In genomic region chr18:35289293-35290069, GRCh38 we compare ENCODE assay signal across 8 cellular contexts. TPM values are rescaled to one million over a fixed set of nuclear protein-coding genes. Genes with fewer than 3 reads are reported as not detected.
DNase-seq lines count a peak whose midpoint lies in the region; ATAC-seq and TF ChIP-seq lines count a peak whose summit lies in the region.

No MANE protein-coding gene starts in this region.

- TF ChIP-seq CTCF in GM10248 (IDR thresholded peaks at IDR 0.05; ENCODE audit: control extremely low read depth, extremely low read depth, low read depth, missing control alignments) = no peak
- TF ChIP-seq CTCF in heart left ventricle (IDR thresholded peaks at IDR 0.05) = no peak
- no peak for TF ChIP-seq CTCF in progenitor cell of endocrine pancreas (IDR thresholded peaks at IDR 0.05; ENCODE audit: unreplicated experiment)

- intact Hi-C loops in heart left ventricle (cut with DNase I) = loop anchor here in 8 of 10 donors (2.0 to 10.0 kb wide), 9 partner anchors 21 to 55 kb away; partner anchors contain the start of genes ZNF24 (in 6 of the 8) and ZNF397 (in 4 of the 8)

- peak overlapping the region; percentile 61 to 97 (median 83) for H3K4me3 ChIP-seq in heart left ventricle

- peak overlapping the region; percentile 99 for H3K4me3 Mint-ChIP-seq in activated naive CD4-positive, alpha-beta T cell treated with anti-CD3 and anti-CD28 coated beads, Interleukin-2, amount 50 U/mL, for 24 hours
- peak overlapping the region; percentile 97 for H3K4me3 Mint-ChIP-seq in progenitor cell of endocrine pancreas (ENCODE audit: low read depth)

- H3K27me3 ChIP-seq in heart left ventricle = no peaks in the 10 kb centered on the region

- H3K9me3 ChIP-seq in heart left ventricle = peaks cover 0 to 16% (median 0%) of the 10 kb centered on the region in 12 donors

- TF ChIP-seq POLR2A in heart left ventricle (IDR thresholded peaks at IDR 0.05) = no peak

- no peaks in the 10 kb centered on the region for H3K9me3 Mint-ChIP-seq in activated naive CD4-positive, alpha-beta T cell treated with anti-CD3 and anti-CD28 coated beads, Interleukin-2, amount 50 U/mL, for 24 hours
- H3K9me3 Mint-ChIP-seq in progenitor cell of endocrine pancreas (ENCODE audit: low read depth) = peaks cover 21% of the 10 kb centered on the region

- 1 to 5% (median 2%) methylated on average over 14 of the region's 14 CpGs for WGBS in heart left ventricle, 4 donors

- peak; percentile 35 for ATAC-seq in GM21825 (IDR thresholded peaks at IDR 0.05; ENCODE audit: unreplicated experiment)
- ATAC-seq in heart left ventricle = peak; percentile 12 to 54 (median 40)

- POLR2A ChIA-PET in GM10248 (lab: Yijun Ruan, JAX) = interaction anchor here (1.0 kb wide), 1 partner anchor 45 kb away, joined by 3 read pairs; no protein-coding TSS in a partner anchor

- H3K27ac ChIP-seq in heart left ventricle = peak overlapping the region; percentile 36 to 89 (median 82)

- H3K4me1 Mint-ChIP-seq in activated naive CD4-positive, alpha-beta T cell treated with anti-CD3 and anti-CD28 coated beads, Interleukin-2, amount 50 U/mL, for 24 hours = peaks cover 52% of the 10 kb centered on the region
- H3K4me1 Mint-ChIP-seq in progenitor cell of endocrine pancreas (ENCODE audit: low read depth) = peaks cover 20% of the 10 kb centered on the region

- peaks cover 15% of the 10 kb centered on the region for H3K36me3 Mint-ChIP-seq in activated naive CD4-positive, alpha-beta T cell treated with anti-CD3 and anti-CD28 coated beads, Interleukin-2, amount 50 U/mL, for 24 hours
- H3K36me3 Mint-ChIP-seq in progenitor cell of endocrine pancreas (ENCODE audit: insufficient read depth) = peaks cover 26% of the 10 kb centered on the region

- DNase-seq in GM10248 (ENCODE audit: extremely low spot score) = peak; percentile 27
- peak; percentile 35 for DNase-seq in LHCN-M2 (ENCODE audit: low read depth)
- DNase-seq in heart left ventricle = no peak
- no peak for DNase-seq in progenitor cell of endocrine pancreas (ENCODE audit: low spot score, unreplicated experiment)
- DNase-seq in cortex of kidney (lab: John Stamatoyannopoulos, UW) = no peak
- no peak for DNase-seq in NCI-H226

- H3K4me1 ChIP-seq in heart left ventricle = peaks cover 0 to 38% (median 20%) of the 10 kb centered on the region in 12 donors

- CTCF ChIA-PET in GM10248 (lab: Yijun Ruan, JAX) = interaction anchor here (0.9 to 1.1 kb wide), 2 partner anchors 12 to 66 kb away, joined by 3 read pairs; no protein-coding TSS in a partner anchor

- H3K27ac Mint-ChIP-seq in activated naive CD4-positive, alpha-beta T cell treated with anti-CD3 and anti-CD28 coated beads, Interleukin-2, amount 50 U/mL, for 24 hours = peak overlapping the region; percentile 99
- H3K27ac Mint-ChIP-seq in progenitor cell of endocrine pancreas = peak overlapping the region; percentile 99

- no peaks in the 10 kb centered on the region for H3K27me3 Mint-ChIP-seq in activated naive CD4-positive, alpha-beta T cell treated with anti-CD3 and anti-CD28 coated beads, Interleukin-2, amount 50 U/mL, for 24 hours
- no peaks in the 10 kb centered on the region for H3K27me3 Mint-ChIP-seq in progenitor cell of endocrine pancreas

- peaks cover 0 to 29% (median 17%) of the 10 kb centered on the region in 9 donors for H3K36me3 ChIP-seq in heart left ventricle

RNA-seq across cellular contexts. Expression of gene ZSCAN30, which starts 0.5 kb away (rescaled TPM):
- total RNA-seq in LHCN-M2 (2014; rRNA removed) = 11.5 and 19.1 TPM in 2 replicates
- polyA plus RNA-seq in LHCN-M2 (2012) = 6.9 TPM
- total RNA-seq in heart left ventricle = 10 to 100 TPM in 8 of 9 donors, 1 to 10 TPM in 1; 9.4 to 18.1 (median 13.8) TPM
- 10 to 100 TPM in 1 of 2 donors, 1 to 10 TPM in 1; 6.2 to 17.1 TPM for polyA plus RNA-seq in heart left ventricle
- 27.1 and 34.5 TPM in 2 replicates for total RNA-seq in progenitor cell of endocrine pancreas

RNA-seq across cellular contexts. Expression of gene ZNF397, which starts 48.6 kb away (rescaled TPM):
- total RNA-seq in LHCN-M2 (2014; rRNA removed) (10.2 and 15.0 TPM in 2 replicates), heart left ventricle (10 to 100 TPM in 8 of 9 donors, 1 to 10 TPM in 1; 7.8 to 20.0 (median 13.8) TPM), progenitor cell of endocrine pancreas (41.2 and 43.6 TPM in 2 replicates)
- 6.0 TPM for polyA plus RNA-seq in LHCN-M2 (2012)
- 10 to 100 TPM; 10.1 to 13.9 TPM for polyA plus RNA-seq in heart left ventricle

RNA-seq across cellular contexts. Expression of gene ZNF24, which starts 54.7 kb away (rescaled TPM):
- total RNA-seq in LHCN-M2 (2014; rRNA removed) (28.0 and 33.3 TPM in 2 replicates), heart left ventricle (10 to 100 TPM; 32.3 to 53.3 (median 46.1) TPM), progenitor cell of endocrine pancreas (70.3 and 76.1 TPM in 2 replicates)
- 7.3 TPM for polyA plus RNA-seq in LHCN-M2 (2012)
- polyA plus RNA-seq in heart left ventricle = 10 to 100 TPM; 11.5 to 17.6 TPM

Comparison
In these comparisons a context has a peak if more than half of its experiments do, and no peak if none do; other contexts are left out.
1. DNase-seq: peak in GM10248 (single experiment) and LHCN-M2 (single experiment); none in heart left ventricle (0 of 5), progenitor cell of endocrine pancreas (single experiment), cortex of kidney (single experiment) and NCI-H226 (single experiment).